ENCODE assay signal across 11 cellular contexts in genomic region chr3:45607790-45608189, GRCh38. TPM values are rescaled to one million over a fixed set of nuclear protein-coding genes. Genes with fewer than 3 reads are reported as not detected.
A peak's percentile ranks its signal among the peaks of the same experiment; 100 is the strongest.
DNase-seq lines count a peak whose midpoint lies in the region; ATAC-seq and TF ChIP-seq lines count a peak whose summit lies in the region.
"Had no signal": no experiment of that assay in that cellular context is flagged by ENCODE, and none has a peak within 500 bp of the region (broad histone marks: within the 10 kb centered on the region; RNA-seq: fewer than 3 reads in every experiment).

No MANE protein-coding gene starts in this region.

- peaks cover 25% of the 10 kb centered on the region for H3K4me1 ChIP-seq in ACC112 (ENCODE audit: control insufficient read depth, insufficient read depth, low read length, unreplicated experiment)

- H3K27me3 Mint-ChIP-seq in activated T-cell treated with anti-CD3 and anti-CD28 coated beads, Interleukin-2, amount 50 U/mL, for 24 hours: no peaks in the 10 kb centered on the region
- no peaks in the 10 kb centered on the region for H3K27me3 Mint-ChIP-seq in activated CD8-positive, alpha-beta T cell treated with anti-CD3 and anti-CD28 coated beads for 36 hours
- H3K27me3 Mint-ChIP-seq: activated naive CD8-positive, alpha-beta T cell treated with anti-CD3 and anti-CD28 coated beads, Interleukin-2, amount 10 ng/mL, durations not matched to agents 7 days and 5 days had no signal

- TF ChIP-seq CTCF in activated CD8-positive, alpha-beta T cell treated with anti-CD3 and anti-CD28 coated beads for 36 hours (IDR thresholded peaks at IDR 0.05): no peak

- POLR2A ChIA-PET in activated CD8-positive, alpha-beta T cell treated with anti-CD3 and anti-CD28 coated beads for 36 hours (lab: Charles Lee): no interaction called here

- no peak for ATAC-seq in activated CD8-positive, alpha-beta T cell treated with anti-CD3 and anti-CD28 coated beads for 36 hours

- H3K9me3 Mint-ChIP-seq in activated T-cell treated with anti-CD3 and anti-CD28 coated beads, Interleukin-2, amount 50 U/mL, for 24 hours: no peaks in the 10 kb centered on the region
- no peaks in the 10 kb centered on the region for H3K9me3 Mint-ChIP-seq in activated CD8-positive, alpha-beta T cell treated with anti-CD3 and anti-CD28 coated beads for 36 hours
- H3K9me3 Mint-ChIP-seq: activated naive CD8-positive, alpha-beta T cell treated with anti-CD3 and anti-CD28 coated beads, Interleukin-2, amount 10 ng/mL, durations not matched to agents 7 days and 5 days had no signal

- H2AFZ ChIP-seq in ACC112 (ENCODE audit: low read length, unreplicated experiment): no peak overlapping the region

- CTCF ChIA-PET in activated CD8-positive, alpha-beta T cell treated with anti-CD3 and anti-CD28 coated beads for 36 hours (lab: Charles Lee): no interaction called here

- H3K36me3 ChIP-seq in ACC112 (ENCODE audit: insufficient read depth, low read length): no peaks in the 10 kb centered on the region

- no peaks in the 10 kb centered on the region for H3K27me3 ChIP-seq in ACC112 (ENCODE audit: insufficient read depth, low read length)

- peaks cover 64% of the 10 kb centered on the region for H3K36me3 Mint-ChIP-seq in activated T-cell treated with anti-CD3 and anti-CD28 coated beads, Interleukin-2, amount 50 U/mL, for 24 hours (ENCODE audit: low read depth)
- peaks cover 14% of the 10 kb centered on the region for H3K36me3 Mint-ChIP-seq in activated CD8-positive, alpha-beta T cell treated with anti-CD3 and anti-CD28 coated beads for 36 hours (ENCODE audit: low read depth)

- peaks cover 34% of the 10 kb centered on the region for H3K4me1 Mint-ChIP-seq in activated T-cell treated with anti-CD3 and anti-CD28 coated beads, Interleukin-2, amount 50 U/mL, for 24 hours (ENCODE audit: low read depth)
- peaks cover 22% of the 10 kb centered on the region for H3K4me1 Mint-ChIP-seq in activated CD8-positive, alpha-beta T cell treated with anti-CD3 and anti-CD28 coated beads for 36 hours (ENCODE audit: low read depth)

- no peak overlapping the region for H3K4me3 Mint-ChIP-seq in activated T-cell treated with anti-CD3 and anti-CD28 coated beads, Interleukin-2, amount 50 U/mL, for 24 hours
- H3K4me3 Mint-ChIP-seq in activated CD8-positive, alpha-beta T cell treated with anti-CD3 and anti-CD28 coated beads for 36 hours: no peak overlapping the region
- H3K4me3 Mint-ChIP-seq: activated naive CD8-positive, alpha-beta T cell treated with anti-CD3 and anti-CD28 coated beads, Interleukin-2, amount 10 ng/mL, durations not matched to agents 7 days and 5 days had no signal

- peak overlapping the region; percentile 47 for H3K27ac ChIP-seq in ACC112 (ENCODE audit: low read depth, low read length)

- peak overlapping the region; percentile 19; the same call in 1 of the 2 replicates for H3K4me3 ChIP-seq in ACC112 (ENCODE audit: low read depth, low read length)

- peaks cover 73% of the 10 kb centered on the region for H3K79me2 ChIP-seq in ACC112 (ENCODE audit: control insufficient read depth, insufficient read depth, low read length, unreplicated experiment)

- DNase-seq in NCI-H226: peak; percentile 40
- DNase-seq in dermis blood vessel endothelial cell: peak; percentile 14
- DNase-seq in myocyte (ENCODE audit: low read depth): peak; percentile 95
- DNase-seq in activated T-cell treated with anti-CD3 and anti-CD28 coated beads, Interleukin-2, amount 50 U/mL, for 24 hours: no peak
- DNase-seq in ecto neural progenitor cell (ENCODE audit: low spot score): no peak
- no peak for DNase-seq in HPDE6-E6E7 (ENCODE audit: extremely low spot score)
- no peak for DNase-seq in activated CD8-positive, alpha-beta T cell treated with anti-CD3 and anti-CD28 coated beads for 36 hours
- DNase-seq: activated CD4-positive, alpha-beta T cell treated with anti-CD3 and anti-CD28 coated beads for 4 hours; activated naive CD8-positive, alpha-beta T cell treated with anti-CD3 and anti-CD28 coated beads, Interleukin-2, amount 10 ng/mL, durations not matched to agents 7 days and 5 days; NCI-H1092 treated with DMSO at 0.1 percent for 48 hours had no signal

- intact Hi-C loops in activated CD8-positive, alpha-beta T cell treated with anti-CD3 and anti-CD28 coated beads for 36 hours (cut with micrococcal nuclease): no loop called here

- no peak overlapping the region for H3K27ac Mint-ChIP-seq in activated T-cell treated with anti-CD3 and anti-CD28 coated beads, Interleukin-2, amount 50 U/mL, for 24 hours
- no peak overlapping the region for H3K27ac Mint-ChIP-seq in activated CD8-positive, alpha-beta T cell treated with anti-CD3 and anti-CD28 coated beads for 36 hours
- H3K27ac Mint-ChIP-seq: activated naive CD8-positive, alpha-beta T cell treated with anti-CD3 and anti-CD28 coated beads, Interleukin-2, amount 10 ng/mL, durations not matched to agents 7 days and 5 days had no signal

RNA-seq across cellular contexts. Expression of gene LIMD1, which starts 13.2 kb away (rescaled TPM):
- total RNA-seq in dermis blood vessel endothelial cell (18.7 and 28.0 TPM in 2 replicates), myocyte (29.2 and 35.9 TPM in 2 replicates)
- polyA plus RNA-seq in myocyte (2012): 12.4 TPM
- total RNA-seq in activated CD8-positive, alpha-beta T cell treated with anti-CD3 and anti-CD28 coated beads for 36 hours: 10 to 100 TPM; 34.5 to 36.5 TPM

Comparison
In these comparisons a context has a peak if more than half of its experiments do, and no peak if none do; other contexts are left out.
1. DNase-seq: peak in NCI-H226 (single experiment), dermis blood vessel endothelial cell (single experiment) and myocyte (single experiment); none in activated T-cell treated with anti-CD3 and anti-CD28 coated beads, Interleukin-2, amount 50 U/mL, for 24 hours (single experiment), ecto neural progenitor cell (single experiment), HPDE6-E6E7 (single experiment) and activated CD8-positive, alpha-beta T cell treated with anti-CD3 and anti-CD28 coated beads for 36 hours (single experiment).